In genomic region chr2:9739508-9739907, GRCh38 we compare ENCODE assay signal across 8 cellular contexts.
DNase-seq lines count a peak whose midpoint lies in the region; ATAC-seq, FAIRE-seq and TF ChIP-seq lines count a peak whose summit lies in the region.

No MANE protein-coding gene starts in this region.

- TF ChIP-seq POLR2A in heart left ventricle (IDR thresholded peaks at IDR 0.05), result no peak

- DNase-seq in activated T-cell treated with anti-CD3 and anti-CD28 coated beads, Interleukin-2, amount 50 U/mL, for 1 hour, result peak; percentile 60
- DNase-seq in heart left ventricle (peak; percentile 90 to 93 (median 90)), nephron progenitor cell (no peak), MG63 (no peak), D721Med (ENCODE audit: insufficient read length, low spot score) (no peak)
- DNase-seq in stimulated activated CD8-positive, alpha-beta memory T cell treated with anti-CD3 and anti-CD28 coated beads, Interleukin-7, amount 100 ng/mL, for 24 hours (ENCODE audit: low read depth), result peak; percentile 37

- TF ChIP-seq CTCF in heart left ventricle (IDR thresholded peaks at IDR 0.05) (peak in 1 of 12 donors; percentile 8), nephron progenitor cell (IDR thresholded peaks at IDR 0.05) (no peak), D721Med (IDR thresholded peaks at IDR 0.05; ENCODE audit: insufficient read depth, missing control alignments) (no peak)

- no peaks in the 10 kb centered on the region for H3K36me3 ChIP-seq in heart left ventricle
- no peaks in the 10 kb centered on the region for H3K36me3 ChIP-seq in MG63

- peaks cover 9% of the 10 kb centered on the region for H3K4me1 Mint-ChIP-seq in nephron progenitor cell

- H3K27me3 ChIP-seq in heart left ventricle (no peaks in the 10 kb centered on the region), MG63 (no peaks in the 10 kb centered on the region)

- peak overlapping the region; percentile 35 to 94 (median 86) for H3K27ac ChIP-seq in heart left ventricle

- H3K27me3 Mint-ChIP-seq in nephron progenitor cell (ENCODE audit: low read depth, poor library complexity), result peaks cover 8% of the 10 kb centered on the region

- intact Hi-C loops in heart left ventricle (cut with DNase I), result loop anchor here in 3 of 10 donors (1.0 to 5.0 kb wide), 4 partner anchors 101 to 182 kb away; partner anchors contain the start of genes ADAM17 (in 1 of the 3) and YWHAQ (in 1 of the 3)

- H3K4me3 Mint-ChIP-seq in nephron progenitor cell, result no peak overlapping the region

- peak overlapping the region in 10 of 12 donors; percentile 23 to 53 (median 44) for H3K4me3 ChIP-seq in heart left ventricle
- H3K4me3 ChIP-seq in MG63, result no peak overlapping the region

- H3K36me3 Mint-ChIP-seq in nephron progenitor cell (ENCODE audit: low read depth), result no peaks in the 10 kb centered on the region

- no peak for FAIRE-seq in D721Med (lab: Jason Lieb, UNC)

- H3K9me3 ChIP-seq in heart left ventricle (peaks cover 0 to 11% (median 2%) of the 10 kb centered on the region in 12 donors), MG63 (peaks cover 5% of the 10 kb centered on the region; the same call in 1 of the 2 replicates)

- H3K9me3 Mint-ChIP-seq in nephron progenitor cell, result peaks cover 22% of the 10 kb centered on the region

- H3K4me1 ChIP-seq in heart left ventricle, result peaks cover 0 to 33% (median 23%) of the 10 kb centered on the region in 12 donors

- ATAC-seq in HG03139 (IDR thresholded peaks at IDR 0.05; ENCODE audit: unreplicated experiment), result peak; percentile 68
- peak; percentile 71 to 94 (median 86) for ATAC-seq in heart left ventricle
- no peak for ATAC-seq in GM21367 (IDR thresholded peaks at IDR 0.05; ENCODE audit: unreplicated experiment)

- 24 to 35% (median 29%) methylated on average over 17 to 21 of the region's 21 CpGs for WGBS in heart left ventricle, 4 donors

- H3K27ac Mint-ChIP-seq in nephron progenitor cell, result no peak overlapping the region

Comparison
In these comparisons a context has a peak if more than half of its experiments do, and no peak if none do; other contexts are left out.
1. DNase-seq: peak in activated T-cell treated with anti-CD3 and anti-CD28 coated beads, Interleukin-2, amount 50 U/mL, for 1 hour (single experiment), heart left ventricle (5 of 5) and stimulated activated CD8-positive, alpha-beta memory T cell treated with anti-CD3 and anti-CD28 coated beads, Interleukin-7, amount 100 ng/mL, for 24 hours (single experiment); none in nephron progenitor cell (single experiment), MG63 (single experiment) and D721Med (single experiment).